Comparison of ENCODE assay signal across 6 cellular contexts in the genomic region with DNA sequence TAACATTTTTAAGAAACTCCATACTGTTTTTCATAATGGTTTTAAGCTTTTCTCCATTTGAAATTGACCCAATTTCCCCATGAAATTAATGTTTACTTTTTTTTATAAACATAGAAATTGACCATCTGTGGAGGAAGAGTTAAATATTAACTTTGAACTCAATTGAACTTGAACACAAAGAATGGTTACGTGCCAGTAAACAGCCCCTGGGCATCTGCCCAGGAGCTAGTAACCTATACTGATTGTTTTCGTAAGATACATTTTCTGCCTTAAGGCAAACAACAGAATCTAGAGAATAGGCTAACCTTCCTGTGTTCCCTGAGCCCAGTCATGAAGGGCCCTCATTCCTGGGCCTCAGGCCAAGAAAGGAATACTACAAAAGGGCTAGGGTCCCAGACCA.
DNase-seq lines count a peak whose midpoint lies in the region; ATAC-seq, FAIRE-seq and TF ChIP-seq lines count a peak whose summit lies in the region.
"Not testable (repeated sequence)": the region's sequence is repeated elsewhere in the genome, so short reads cannot be mapped to it uniquely, and the experiment has no call there.

No MANE protein-coding gene starts in this region.

- not testable (repeated sequence) for H3K27ac ChIP-seq in astrocyte (ENCODE audit: low read depth, low read length); right lobe of liver; pancreas; stomach

- not testable (repeated sequence) for H3K27me3 Mint-ChIP-seq in astrocyte (ENCODE audit: low read depth, unreplicated experiment)

- H3K36me3 ChIP-seq in astrocyte (ENCODE audit: insufficient read depth, low read length); right lobe of liver; pancreas; stomach: not testable (repeated sequence)

- TF ChIP-seq POLR2A in right lobe of liver (IDR thresholded peaks at IDR 0.05); stomach (IDR thresholded peaks at IDR 0.05): not testable (repeated sequence)

- not testable (repeated sequence) for H2AFZ ChIP-seq in astrocyte (ENCODE audit: low read depth, low read length)

- DNase-seq in NCI-H69 (lab: John Stamatoyannopoulos, UW) (peak; percentile 2), right lobe of liver (peak in 2 of 3 donors; percentile 13 to 51), pancreas (peak in 3 of 6 donors; percentile 1 to 67 (median 12)), stomach (peak; percentile 58)
- DNase-seq in astrocyte (ENCODE audit: low read depth) = not testable (repeated sequence)

- WGBS in right lobe of liver (ENCODE audit: insufficient coverage, low coverage, low lambda C conversion rate, missing lambda C conversion rate) = 47% methylated on average over 2 of the region's 2 CpGs
- 27 to 37% methylated on average over 2 of the region's 2 CpGs for WGBS in pancreas, 2 donors
- WGBS in stomach, 5 donors = 25 to 44% (median 37%) methylated on average over 1 to 2 of the region's 2 CpGs; no CpG with 5 or more reads in 1 of the 5 donors

- H4K20me1 ChIP-seq in astrocyte (ENCODE audit: insufficient read depth, low read length) = not testable (repeated sequence)

- not testable (repeated sequence) for TF ChIP-seq CTCF in astrocyte (IDR thresholded peaks at IDR 0.05; ENCODE audit: insufficient read depth, low read depth, low read length); right lobe of liver (IDR thresholded peaks at IDR 0.05); pancreas (IDR thresholded peaks at IDR 0.05); stomach (IDR thresholded peaks at IDR 0.05)

- not testable (repeated sequence) for H3K79me2 ChIP-seq in astrocyte (ENCODE audit: insufficient read depth, low read length)

- TF ChIP-seq EP300 in stomach (IDR thresholded peaks at IDR 0.05) = not testable (repeated sequence)

- intact Hi-C loops in right lobe of liver (cut with DNase I); pancreas (cut with DNase I); stomach (cut with DNase I; ENCODE audit: low total_unique reads): not testable (repeated sequence)

- not testable (repeated sequence) for H3K27ac Mint-ChIP-seq in astrocyte (ENCODE audit: unreplicated experiment)

- H3K9ac ChIP-seq in astrocyte (ENCODE audit: low read length) = not testable (repeated sequence)

- not testable (repeated sequence) for H3K4me3 Mint-ChIP-seq in astrocyte (ENCODE audit: unreplicated experiment)

- H3K4me2 ChIP-seq in astrocyte (ENCODE audit: low read length) = not testable (repeated sequence)

- not testable (repeated sequence) for H3K4me1 ChIP-seq in astrocyte (ENCODE audit: insufficient read depth, low read length); right lobe of liver; pancreas; stomach

- H3K9me3 ChIP-seq in astrocyte (ENCODE audit: insufficient read depth, low read depth, low read length); right lobe of liver; pancreas; stomach: not testable (repeated sequence)

- peak; percentile 47 for FAIRE-seq in astrocyte (lab: Jason Lieb, UNC)
- FAIRE-seq in islet of Langerhans (lab: Jason Lieb, UNC) = peak; percentile 82
- peak; percentile 23 for FAIRE-seq in pancreas (lab: Jason Lieb, UNC)

- not testable (repeated sequence) for H3K4me1 Mint-ChIP-seq in astrocyte (ENCODE audit: low read depth, unreplicated experiment)

- ATAC-seq in right lobe of liver = peak in 1 of 4 donors; percentile 94
- ATAC-seq in pancreas = not testable (repeated sequence)

- not testable (repeated sequence) for H3K4me3 ChIP-seq in astrocyte (ENCODE audit: insufficient read depth, low read depth, low read length); right lobe of liver; pancreas; stomach

- not testable (repeated sequence) for H3K36me3 Mint-ChIP-seq in astrocyte (ENCODE audit: low read depth, unreplicated experiment)

- not testable (repeated sequence) for H3K9me3 Mint-ChIP-seq in astrocyte (ENCODE audit: unreplicated experiment)

- not testable (repeated sequence) for H3K27me3 ChIP-seq in astrocyte (ENCODE audit: insufficient read depth, low read length); right lobe of liver; pancreas; stomach
